14 cellular contexts compared by ENCODE assay signal in genomic region chr4:8319731-8320385, GRCh38. TPM values are rescaled to one million over a fixed set of nuclear protein-coding genes. Genes with fewer than 3 reads are reported as not detected.
DNase-seq lines count a peak whose midpoint lies in the region; ATAC-seq and TF ChIP-seq lines count a peak whose summit lies in the region.
"Had no signal": no experiment of that assay in that cellular context is flagged by ENCODE, and none has a peak within 500 bp of the region (broad histone marks: within the 10 kb centered on the region; RNA-seq: fewer than 3 reads in every experiment).

No MANE protein-coding gene starts in this region.

- TF ChIP-seq CTCF in natural killer cell (IDR thresholded peaks at IDR 0.05) (no peak), epithelial cell of esophagus (IDR thresholded peaks at IDR 0.05; ENCODE audit: insufficient read depth, low read depth, low read length, missing control alignments) (no peak), mesothelial cell of epicardium (IDR thresholded peaks at IDR 0.05; ENCODE audit: unreplicated experiment) (no peak)

- H3K27me3 Mint-ChIP-seq in natural killer cell (ENCODE audit: low read depth in 2 of 2), result peaks cover 0 to 5% of the 10 kb centered on the region in 2 donors
- peaks cover 2 to 5% of the 10 kb centered on the region in 2 donors for H3K27me3 Mint-ChIP-seq in natural killer cell treated with Interleukin-12 subunit alpha and Interleukin-12 subunit beta and Interleukin-15 and Interleukin-18, amount 100 ng/mL, for 72 hours
- no peaks in the 10 kb centered on the region for H3K27me3 Mint-ChIP-seq in mesothelial cell of epicardium (ENCODE audit: low read depth)

- ATAC-seq in natural killer cell (peak in 1 of 3 donors; percentile 38), aorta (ENCODE audit: low FRiP score) (peak; percentile 27)
- ATAC-seq in natural killer cell treated with Interleukin-12 subunit alpha and Interleukin-12 subunit beta and Interleukin-15 and Interleukin-18, amount 100 ng/mL, for 72 hours, result no peak
- ATAC-seq: effector memory CD8-positive, alpha-beta T cell had no signal

- H3K36me3 ChIP-seq in aorta (ENCODE audit: control insufficient read depth in 1 of 2, insufficient read depth in 2 of 2, low read length in 1 of 2), result no peaks in the 10 kb centered on the region

- H3K4me3 Mint-ChIP-seq in natural killer cell, result no peak overlapping the region
- no peak overlapping the region for H3K4me3 Mint-ChIP-seq in natural killer cell treated with Interleukin-12 subunit alpha and Interleukin-12 subunit beta and Interleukin-15 and Interleukin-18, amount 100 ng/mL, for 72 hours
- no peak overlapping the region for H3K4me3 Mint-ChIP-seq in mesothelial cell of epicardium
- H3K4me3 Mint-ChIP-seq: effector memory CD8-positive, alpha-beta T cell had no signal

- H3K27ac ChIP-seq in aorta (ENCODE audit: low read depth in 1 of 2, low read length in 2 of 2), result no peak overlapping the region
- H3K27ac ChIP-seq: KMS-11 had no signal

- H3K9me3 ChIP-seq in aorta (ENCODE audit: control insufficient read depth, low read length), result no peaks in the 10 kb centered on the region

- H3K27me3 ChIP-seq in aorta (ENCODE audit: control insufficient read depth in 1 of 2, insufficient read depth in 2 of 2, low read length in 1 of 2), result no peaks in the 10 kb centered on the region

- intact Hi-C loops in natural killer cell (cut with micrococcal nuclease), result no loop called here
- intact Hi-C loops in aorta (cut with DNase I), result loop anchor here in 1 of 2 donors (5.0 kb wide), 1 partner anchor 43 kb away; no protein-coding TSS in a partner anchor

- no peaks in the 10 kb centered on the region for H3K4me1 ChIP-seq in aorta (ENCODE audit: control insufficient read depth in 1 of 2, insufficient read depth in 2 of 2, low read length in 2 of 2)

- 35 to 37% methylated on average over 13 of the region's 13 CpGs for WGBS in aorta, 2 donors

- H3K27ac Mint-ChIP-seq in natural killer cell (no peak overlapping the region), mesothelial cell of epicardium (no peak overlapping the region)
- no peak overlapping the region for H3K27ac Mint-ChIP-seq in natural killer cell treated with Interleukin-12 subunit alpha and Interleukin-12 subunit beta and Interleukin-15 and Interleukin-18, amount 100 ng/mL, for 72 hours
- H3K27ac Mint-ChIP-seq: effector memory CD8-positive, alpha-beta T cell had no signal

- DNase-seq in natural killer cell (peak; percentile 1), epithelial cell of esophagus (ENCODE audit: low read depth) (peak; percentile 52), mesothelial cell of epicardium (ENCODE audit: low spot score in 2 of 2, unreplicated experiment in 2 of 2) (peak; percentile 9 to 33), aorta (peak; percentile 51 to 53), DMS153 (lab: John Stamatoyannopoulos, UW) (no peak), NCI-H524 treated with DMSO at 0.1 percent for 48 hours (lab: John Stamatoyannopoulos, UW) (no peak), NCI-H748 treated with DMSO at 0.1 percent for 48 hours (lab: John Stamatoyannopoulos, UW) (no peak)
- DNase-seq in natural killer cell treated with Interleukin-12 subunit alpha and Interleukin-12 subunit beta and Interleukin-15 and Interleukin-18, amount 100 ng/mL, for 72 hours (ENCODE audit: low spot score), result no peak
- DNase-seq: effector memory CD8-positive, alpha-beta T cell; NCI-H446 treated with DMSO at 0.1 percent for 48 hours; stimulated activated CD4-positive, alpha-beta T cell treated with anti-CD3 and anti-CD28 coated beads, Interleukin-4, amount 100 ng/mL, for 24 hours; SW 1271 had no signal

- H3K4me3 ChIP-seq in epithelial cell of esophagus (ENCODE audit: low read length) (no peak overlapping the region), aorta (ENCODE audit: low read length in 2 of 2) (no peak overlapping the region)

- H3K9me3 Mint-ChIP-seq in natural killer cell, result no peaks in the 10 kb centered on the region
- H3K9me3 Mint-ChIP-seq in natural killer cell treated with Interleukin-12 subunit alpha and Interleukin-12 subunit beta and Interleukin-15 and Interleukin-18, amount 100 ng/mL, for 72 hours, result no peaks in the 10 kb centered on the region
- H3K9me3 Mint-ChIP-seq in mesothelial cell of epicardium, result peaks cover 16% of the 10 kb centered on the region
- H3K9me3 Mint-ChIP-seq: effector memory CD8-positive, alpha-beta T cell had no signal

- H3K4me1 Mint-ChIP-seq in natural killer cell (no peaks in the 10 kb centered on the region), mesothelial cell of epicardium (peaks cover 49% of the 10 kb centered on the region)
- no peaks in the 10 kb centered on the region for H3K4me1 Mint-ChIP-seq in natural killer cell treated with Interleukin-12 subunit alpha and Interleukin-12 subunit beta and Interleukin-15 and Interleukin-18, amount 100 ng/mL, for 72 hours (ENCODE audit: low read depth in 2 of 2)

- H3K36me3 Mint-ChIP-seq in natural killer cell, result no peaks in the 10 kb centered on the region
- no peaks in the 10 kb centered on the region for H3K36me3 Mint-ChIP-seq in natural killer cell treated with Interleukin-12 subunit alpha and Interleukin-12 subunit beta and Interleukin-15 and Interleukin-18, amount 100 ng/mL, for 72 hours
- H3K36me3 Mint-ChIP-seq in mesothelial cell of epicardium, result peaks cover 4% of the 10 kb centered on the region

RNA-seq across cellular contexts. Expression of gene HTRA3, which starts 50.3 kb away (rescaled TPM):
- not detected for total RNA-seq in natural killer cell
- not detected for total RNA-seq in natural killer cell treated with Interleukin-12 subunit alpha and Interleukin-12 subunit beta and Interleukin-15 and Interleukin-18, amount 100 ng/mL, for 72 hours
- total RNA-seq in mesothelial cell of epicardium, result 25.6 to 27.9 TPM (median 26.2 TPM) in 3 replicates
- total RNA-seq in aorta, result 100 to 1,000 TPM in 1 of 2 donors, 10 to 100 TPM in 1; 31.8 to 129 TPM
- 1 to 10 TPM; 1.1 to 5.2 TPM for polyA plus RNA-seq in aorta
- polyA plus RNA-seq: neural cell had no signal

Comparison
In these comparisons a context has a peak if more than half of its experiments do, and no peak if none do; other contexts are left out.
1. DNase-seq: peak in natural killer cell (single experiment), epithelial cell of esophagus (single experiment), mesothelial cell of epicardium (2 of 2) and aorta (2 of 2); none in natural killer cell treated with Interleukin-12 subunit alpha and Interleukin-12 subunit beta and Interleukin-15 and Interleukin-18, amount 100 ng/mL, for 72 hours (single experiment), DMS153 (single experiment), NCI-H524 treated with DMSO at 0.1 percent for 48 hours (single experiment) and NCI-H748 treated with DMSO at 0.1 percent for 48 hours (single experiment).
2. RNA of gene HTRA3, which starts 50.3 kb away (total RNA-seq): 31.8 to 129 TPM in aorta and 25.6 to 27.9 TPM in mesothelial cell of epicardium; not detected in natural killer cell and not detected in natural killer cell treated with Interleukin-12 subunit alpha and Interleukin-12 subunit beta and Interleukin-15 and Interleukin-18, amount 100 ng/mL, for 72 hours; every median in the first group is over 10 times any median in the second.